In genomic region chr1:87140831-87141540, GRCh38 we compare ENCODE assay signal across 1 cellular context.
TF ChIP-seq lines count a peak whose summit lies in the region.

No MANE protein-coding gene starts in this region.

TF ChIP-seq in HepG2, 621 proteins besides CTCF, POLR2A, EP300 and RAD21:
- TF ChIP-seq AFF4 (CRISPR knock-in tag; IDR thresholded peaks at IDR 0.05) (no peak), ZNF451 (CRISPR knock-in tag; IDR thresholded peaks at IDR 0.05) (no peak), ELK4 (CRISPR knock-in tag; IDR thresholded peaks at IDR 0.05; ENCODE audit: borderline replicate concordance) (no peak), ZFP1 (CRISPR knock-in tag; IDR thresholded peaks at IDR 0.05) (no peak), ZNF660 (CRISPR knock-in tag; IDR thresholded peaks at IDR 0.05; ENCODE audit: borderline replicate concordance, low read depth) (no peak), ATF3 (CRISPR knock-in tag; IDR thresholded peaks at IDR 0.05) (no peak), MYNN (CRISPR knock-in tag; IDR thresholded peaks at IDR 0.05; ENCODE audit: low read depth) (no peak), ZNF205 (CRISPR knock-in tag; IDR thresholded peaks at IDR 0.05) (no peak), GRHL1 (CRISPR knock-in tag; conservative IDR thresholded peaks at IDR 0.05) (no peak), ZNF878 (CRISPR knock-in tag; IDR thresholded peaks at IDR 0.05) (no peak), FIP1L1 (IDR thresholded peaks at IDR 0.05; ENCODE audit: borderline replicate concordance, insufficient read depth, low read depth, low read length) (no peak), ZNF557 (CRISPR knock-in tag; IDR thresholded peaks at IDR 0.05) (no peak), RARG (CRISPR knock-in tag; IDR thresholded peaks at IDR 0.05; ENCODE audit: low read depth) (no peak), SIN3A (IDR thresholded peaks at IDR 0.05; ENCODE audit: borderline replicate concordance, low read depth, low read length) (no peak), ZBTB10 (CRISPR knock-in tag; IDR thresholded peaks at IDR 0.05; ENCODE audit: borderline replicate concordance) (no peak), ZNF510 (CRISPR knock-in tag; IDR thresholded peaks at IDR 0.05; ENCODE audit: low read depth) (no peak), KDM2A (CRISPR knock-in tag; IDR thresholded peaks at IDR 0.05; ENCODE audit: borderline replicate concordance, low read depth) (no peak), ZNF784 (CRISPR knock-in tag; IDR thresholded peaks at IDR 0.05; ENCODE audit: borderline replicate concordance) (no peak), PRDM10 (CRISPR knock-in tag; IDR thresholded peaks at IDR 0.05; ENCODE audit: low read depth) (no peak)
